7 cellular contexts compared by ENCODE assay signal in genomic region chr4:3765271-3766206, GRCh38. TPM values are rescaled to one million over a fixed set of nuclear protein-coding genes. Genes with fewer than 3 reads are reported as not detected.
DNase-seq lines count a peak whose midpoint lies in the region; ATAC-seq and TF ChIP-seq lines count a peak whose summit lies in the region.

No MANE protein-coding gene starts in this region.

- peaks cover 19% of the 10 kb centered on the region for H4K20me1 ChIP-seq in neural progenitor cell (ENCODE audit: low read depth)

- no peaks in the 10 kb centered on the region for H3K79me2 ChIP-seq in neural progenitor cell (ENCODE audit: low read depth)

- H3K4me2 ChIP-seq in neural progenitor cell: peak overlapping the region; percentile 73

- no peaks in the 10 kb centered on the region for H3K9me3 Mint-ChIP-seq in neural progenitor cell

- CTCF ChIA-PET in Panc1 (lab: Charles Lee): interaction anchor here (0.7 to 0.8 kb wide), 2 partner anchors 17 to 18 kb away, joined by 3 to 6 read pairs; no protein-coding TSS in a partner anchor

- peak overlapping the region; percentile 82 for H3K4me3 Mint-ChIP-seq in neural progenitor cell

- H3K27me3 ChIP-seq in H7 (ENCODE audit: control insufficient read depth, insufficient read depth, low read length) (peaks cover 20% of the 10 kb centered on the region), Panc1 (ENCODE audit: control insufficient read depth, insufficient read depth, low read length) (no peaks in the 10 kb centered on the region), neural progenitor cell (peaks cover 56% of the 10 kb centered on the region), transverse colon (peaks cover 56% of the 10 kb centered on the region)

- 1% methylated on average over 63 of the region's 135 CpGs; no CpG with 5 or more reads in 1 of the 2 donors for WGBS in transverse colon (ENCODE audit: low coverage in 1 of 2), 2 donors

- H3K27me3 Mint-ChIP-seq in neural progenitor cell (ENCODE audit: insufficient read depth, low read depth): peaks cover 30% of the 10 kb centered on the region

- peak; percentile 97 for DNase-seq in H7
- DNase-seq in Panc1 (ENCODE audit: low read depth, low spot score): no peak
- peak; percentile 90 for DNase-seq in neural progenitor cell (ENCODE audit: low spot score)
- DNase-seq in transverse colon: no peak
- no peak for DNase-seq in H4 (ENCODE audit: low spot score)

- no peak for TF ChIP-seq POLR2A in transverse colon (IDR thresholded peaks at IDR 0.05)

- peak; percentile 89 for ATAC-seq in Panc1
- peak; percentile 47 for ATAC-seq in esophagus mucosa
- ATAC-seq in GM19351 (IDR thresholded peaks at IDR 0.05; ENCODE audit: unreplicated experiment): no peak

- in situ Hi-C loops in Panc1 (cut with HindIII; ENCODE audit: low pct_unique_long_range_greater_than_20kb, low sequenced_read_pairs): no loop called here
- in situ Hi-C loops in transverse colon (cut with MboI; ENCODE audit: low pct_ligation_motif_present in 1 of 4, low pct_unique_long_range_greater_than_20kb in 1 of 4, low sequenced_read_pairs in 3 of 4): no loop called here

- H3K4me1 ChIP-seq in Panc1 (ENCODE audit: control insufficient read depth, insufficient read depth, low read length) (peaks cover 11% of the 10 kb centered on the region), neural progenitor cell (peaks cover 11% of the 10 kb centered on the region), transverse colon (peaks cover 0 to 8% (median 4%) of the 10 kb centered on the region in 4 donors)

- H3K36me3 ChIP-seq in H7 (replicated peaks; ENCODE audit: control insufficient read depth, insufficient read depth, low read length): no peaks in the 10 kb centered on the region
- no peaks in the 10 kb centered on the region for H3K36me3 ChIP-seq in Panc1 (ENCODE audit: control insufficient read depth, insufficient read depth, low read length)
- no peaks in the 10 kb centered on the region for H3K36me3 ChIP-seq in neural progenitor cell
- no peaks in the 10 kb centered on the region for H3K36me3 ChIP-seq in transverse colon

- BruUV-seq in Panc1 (replicated peaks; lab: Mats Ljungman, UMichigan): no TSS peak

- H3K4me1 Mint-ChIP-seq in neural progenitor cell: peaks cover 15% of the 10 kb centered on the region

- H3K4me3 ChIP-seq in H7 (ENCODE audit: insufficient read depth, low read depth, low read length) (peak overlapping the region; percentile 43), Panc1 (ENCODE audit: low read depth in 2 of 2, low read length in 2 of 2) (peak overlapping the region; percentile 29 to 39), neural progenitor cell (peak overlapping the region; percentile 41), transverse colon (peak overlapping the region in 2 of 4 donors; percentile 32 to 34)

- H3K9me3 ChIP-seq in Panc1 (ENCODE audit: control insufficient read depth, insufficient read depth, low read depth, low read length) (no peaks in the 10 kb centered on the region), neural progenitor cell (ENCODE audit: low read depth) (no peaks in the 10 kb centered on the region), transverse colon (no peaks in the 10 kb centered on the region)

- no peak overlapping the region for H3K27ac ChIP-seq in Panc1 (ENCODE audit: low read length)
- no peak overlapping the region for H3K27ac ChIP-seq in neural progenitor cell
- H3K27ac ChIP-seq in transverse colon: no peak overlapping the region

- TF ChIP-seq EP300 in transverse colon (IDR thresholded peaks at IDR 0.05; ENCODE audit: low read depth): no peak

- TF ChIP-seq CTCF in Panc1 (IDR thresholded peaks at IDR 0.05) (peak; percentile 74; the same call in 1 of the 2 replicates), neural progenitor cell (IDR thresholded peaks at IDR 0.05) (peak; percentile 40), transverse colon (IDR thresholded peaks at IDR 0.05) (no peak)

- POLR2A ChIA-PET in Panc1 (lab: Charles Lee): no interaction called here

- H3K9ac ChIP-seq in neural progenitor cell: no peak overlapping the region

- peak overlapping the region; percentile 56 for H2AFZ ChIP-seq in neural progenitor cell (replicated peaks)

- H3F3A ChIP-seq in neural progenitor cell (ENCODE audit: low read depth): peaks cover 25% of the 10 kb centered on the region

- intact Hi-C loops in Panc1 (cut with micrococcal nuclease; ENCODE audit: unreplicated experiment): no loop called here
- intact Hi-C loops in transverse colon (cut with DNase I; ENCODE audit: low total_unique reads): no loop called here

- no peaks in the 10 kb centered on the region for H3K36me3 Mint-ChIP-seq in neural progenitor cell

- no peak overlapping the region for H3K27ac Mint-ChIP-seq in neural progenitor cell

RNA-seq across cellular contexts. Expression of gene ADRA2C, which starts 0.6 kb away (rescaled TPM):
- 32.1 and 34.1 TPM in 2 replicates for total RNA-seq in H7 (2014; rRNA removed; shearing (Covaris generic))
- 23.5 TPM for total RNA-seq in Panc1 (2021; ENCODE audit: unreplicated experiment)
- 44.2 TPM for polyA plus RNA-seq in Panc1 (2012; ENCODE audit: insufficient read length)
- 0.60 TPM for total RNA-seq in esophagus mucosa
- total RNA-seq in neural progenitor cell (ENCODE audit: low replicate concordance): 2.5 and 12.9 TPM in 2 replicates
- total RNA-seq in transverse colon: 1 to 10 TPM in 2 of 4 donors, under 1 TPM in 1, not detected in 1; 0.96 to 1.6 (median 1.1) TPM
- total RNA-seq in H4 (2014; rRNA removed; shearing (Covaris generic)): 1.7 TPM in 2 replicates

Comparison
In these comparisons a context has a peak if more than half of its experiments do, and no peak if none do; other contexts are left out.
1. DNase-seq: peak in H7 (single experiment) and neural progenitor cell (single experiment); none in Panc1 (single experiment), transverse colon (single experiment) and H4 (single experiment).
2. CTCF ChIP-seq: peak in Panc1 (single experiment) and neural progenitor cell (single experiment); none in transverse colon (0 of 5).